1 cellular context compared by ENCODE assay signal in the genomic region with DNA sequence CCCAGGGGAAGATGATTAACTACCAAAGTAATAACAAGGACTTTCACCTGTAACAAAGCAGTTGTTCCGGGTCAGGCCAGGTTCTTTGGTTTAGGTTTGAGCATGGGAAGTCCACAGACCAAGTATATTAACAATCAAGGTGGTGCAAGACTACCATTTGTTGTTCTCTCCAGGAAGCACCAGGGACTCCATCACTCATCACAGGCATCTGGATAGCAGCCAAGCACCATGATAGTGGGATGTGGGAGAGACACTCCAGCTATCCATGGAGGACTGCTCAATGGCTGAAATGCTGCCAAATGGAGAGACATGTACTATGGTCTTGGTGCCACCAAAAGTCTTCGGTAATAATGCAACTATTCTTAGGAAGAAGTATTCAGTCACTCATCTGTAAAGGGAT.
TF ChIP-seq lines count a peak whose summit lies in the region.

No MANE protein-coding gene starts in this region.

TF ChIP-seq in K562, 482 proteins besides CTCF, POLR2A, EP300 and RAD21 (continued from another document):
- TF ChIP-seq, protein P1, sequence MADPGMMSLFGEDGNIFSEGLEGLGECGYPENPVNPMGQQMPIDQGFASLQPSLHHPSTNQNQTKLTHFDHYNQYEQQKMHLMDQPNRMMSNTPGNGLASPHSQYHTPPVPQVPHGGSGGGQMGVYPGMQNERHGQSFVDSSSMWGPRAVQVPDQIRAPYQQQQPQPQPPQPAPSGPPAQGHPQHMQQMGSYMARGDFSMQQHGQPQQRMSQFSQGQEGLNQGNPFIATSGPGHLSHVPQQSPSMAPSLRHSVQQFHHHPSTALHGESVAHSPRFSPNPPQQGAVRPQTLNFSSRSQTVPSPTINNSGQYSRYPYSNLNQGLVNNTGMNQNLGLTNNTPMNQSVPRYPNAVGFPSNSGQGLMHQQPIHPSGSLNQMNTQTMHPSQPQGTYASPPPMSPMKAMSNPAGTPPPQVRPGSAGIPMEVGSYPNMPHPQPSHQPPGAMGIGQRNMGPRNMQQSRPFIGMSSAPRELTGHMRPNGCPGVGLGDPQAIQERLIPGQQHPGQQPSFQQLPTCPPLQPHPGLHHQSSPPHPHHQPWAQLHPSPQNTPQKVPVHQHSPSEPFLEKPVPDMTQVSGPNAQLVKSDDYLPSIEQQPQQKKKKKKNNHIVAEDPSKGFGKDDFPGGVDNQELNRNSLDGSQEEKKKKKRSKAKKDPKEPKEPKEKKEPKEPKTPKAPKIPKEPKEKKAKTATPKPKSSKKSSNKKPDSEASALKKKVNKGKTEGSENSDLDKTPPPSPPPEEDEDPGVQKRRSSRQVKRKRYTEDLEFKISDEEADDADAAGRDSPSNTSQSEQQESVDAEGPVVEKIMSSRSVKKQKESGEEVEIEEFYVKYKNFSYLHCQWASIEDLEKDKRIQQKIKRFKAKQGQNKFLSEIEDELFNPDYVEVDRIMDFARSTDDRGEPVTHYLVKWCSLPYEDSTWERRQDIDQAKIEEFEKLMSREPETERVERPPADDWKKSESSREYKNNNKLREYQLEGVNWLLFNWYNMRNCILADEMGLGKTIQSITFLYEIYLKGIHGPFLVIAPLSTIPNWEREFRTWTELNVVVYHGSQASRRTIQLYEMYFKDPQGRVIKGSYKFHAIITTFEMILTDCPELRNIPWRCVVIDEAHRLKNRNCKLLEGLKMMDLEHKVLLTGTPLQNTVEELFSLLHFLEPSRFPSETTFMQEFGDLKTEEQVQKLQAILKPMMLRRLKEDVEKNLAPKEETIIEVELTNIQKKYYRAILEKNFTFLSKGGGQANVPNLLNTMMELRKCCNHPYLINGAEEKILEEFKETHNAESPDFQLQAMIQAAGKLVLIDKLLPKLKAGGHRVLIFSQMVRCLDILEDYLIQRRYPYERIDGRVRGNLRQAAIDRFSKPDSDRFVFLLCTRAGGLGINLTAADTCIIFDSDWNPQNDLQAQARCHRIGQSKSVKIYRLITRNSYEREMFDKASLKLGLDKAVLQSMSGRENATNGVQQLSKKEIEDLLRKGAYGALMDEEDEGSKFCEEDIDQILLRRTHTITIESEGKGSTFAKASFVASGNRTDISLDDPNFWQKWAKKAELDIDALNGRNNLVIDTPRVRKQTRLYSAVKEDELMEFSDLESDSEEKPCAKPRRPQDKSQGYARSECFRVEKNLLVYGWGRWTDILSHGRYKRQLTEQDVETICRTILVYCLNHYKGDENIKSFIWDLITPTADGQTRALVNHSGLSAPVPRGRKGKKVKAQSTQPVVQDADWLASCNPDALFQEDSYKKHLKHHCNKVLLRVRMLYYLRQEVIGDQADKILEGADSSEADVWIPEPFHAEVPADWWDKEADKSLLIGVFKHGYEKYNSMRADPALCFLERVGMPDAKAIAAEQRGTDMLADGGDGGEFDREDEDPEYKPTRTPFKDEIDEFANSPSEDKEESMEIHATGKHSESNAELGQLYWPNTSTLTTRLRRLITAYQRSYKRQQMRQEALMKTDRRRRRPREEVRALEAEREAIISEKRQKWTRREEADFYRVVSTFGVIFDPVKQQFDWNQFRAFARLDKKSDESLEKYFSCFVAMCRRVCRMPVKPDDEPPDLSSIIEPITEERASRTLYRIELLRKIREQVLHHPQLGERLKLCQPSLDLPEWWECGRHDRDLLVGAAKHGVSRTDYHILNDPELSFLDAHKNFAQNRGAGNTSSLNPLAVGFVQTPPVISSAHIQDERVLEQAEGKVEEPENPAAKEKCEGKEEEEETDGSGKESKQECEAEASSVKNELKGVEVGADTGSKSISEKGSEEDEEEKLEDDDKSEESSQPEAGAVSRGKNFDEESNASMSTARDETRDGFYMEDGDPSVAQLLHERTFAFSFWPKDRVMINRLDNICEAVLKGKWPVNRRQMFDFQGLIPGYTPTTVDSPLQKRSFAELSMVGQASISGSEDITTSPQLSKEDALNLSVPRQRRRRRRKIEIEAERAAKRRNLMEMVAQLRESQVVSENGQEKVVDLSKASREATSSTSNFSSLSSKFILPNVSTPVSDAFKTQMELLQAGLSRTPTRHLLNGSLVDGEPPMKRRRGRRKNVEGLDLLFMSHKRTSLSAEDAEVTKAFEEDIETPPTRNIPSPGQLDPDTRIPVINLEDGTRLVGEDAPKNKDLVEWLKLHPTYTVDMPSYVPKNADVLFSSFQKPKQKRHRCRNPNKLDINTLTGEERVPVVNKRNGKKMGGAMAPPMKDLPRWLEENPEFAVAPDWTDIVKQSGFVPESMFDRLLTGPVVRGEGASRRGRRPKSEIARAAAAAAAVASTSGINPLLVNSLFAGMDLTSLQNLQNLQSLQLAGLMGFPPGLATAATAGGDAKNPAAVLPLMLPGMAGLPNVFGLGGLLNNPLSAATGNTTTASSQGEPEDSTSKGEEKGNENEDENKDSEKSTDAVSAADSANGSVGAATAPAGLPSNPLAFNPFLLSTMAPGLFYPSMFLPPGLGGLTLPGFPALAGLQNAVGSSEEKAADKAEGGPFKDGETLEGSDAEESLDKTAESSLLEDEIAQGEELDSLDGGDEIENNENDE (IDR thresholded peaks at IDR 0.05; ENCODE audit: low read depth, low read length), result no peak
- TF ChIP-seq CTBP1 (IDR thresholded peaks at IDR 0.05; ENCODE audit: borderline replicate concordance) (peak; percentile 73), CEBPB (tag; IDR thresholded peaks at IDR 0.05) (0 out of 2 replicates have a peak, but pooled peaks have one; percentile 12), NFE2 (IDR thresholded peaks at IDR 0.05; ENCODE audit: low read depth) (peak; percentile 54; the same call in 1 of the 2 replicates), ZNF583 (CRISPR knock-in tag; IDR thresholded peaks at IDR 0.05) (no peak), NFIC (IDR thresholded peaks at IDR 0.05) (peak; percentile 96), JUND (IDR thresholded peaks at IDR 0.05; ENCODE audit: borderline replicate concordance, low read depth, low read length) (no peak), JUND (tag; IDR thresholded peaks at IDR 0.05; ENCODE audit: borderline replicate concordance, low read depth, low read length) (peak; percentile 46; the same call in 1 of the 3 replicates), EHMT2 (IDR thresholded peaks at IDR 0.05) (peak; percentile 77), TAF9B (IDR thresholded peaks at IDR 0.05; ENCODE audit: partially characterized antibody) (no peak), ARID1B (IDR thresholded peaks at IDR 0.05) (peak; percentile 45), ZEB2 (IDR thresholded peaks at IDR 0.05) (0 out of 2 replicates have a peak, but pooled peaks have one; percentile 23), MTA3 (IDR thresholded peaks at IDR 0.05; ENCODE audit: borderline replicate concordance) (no peak), ZFP36 (IDR thresholded peaks at IDR 0.05; ENCODE audit: low read depth, low read length, partially characterized antibody) (peak; percentile 21), SMARCA4 (IDR thresholded peaks at IDR 0.05) (peak; percentile 55; the same call in 1 of the 2 replicates), ZC3H4 (CRISPR knock-in tag; IDR thresholded peaks at IDR 0.05; ENCODE audit: borderline replicate concordance) (no peak), MEIS2 (IDR thresholded peaks at IDR 0.05; ENCODE audit: partially characterized antibody) (peak; percentile 96), ETV1 (tag; conservative IDR thresholded peaks at IDR 0.05; ENCODE audit: low read depth) (peak; percentile 73), CBFB (CRISPR knock-in tag; IDR thresholded peaks at IDR 0.05) (no peak)
- TF ChIP-seq, protein P2, sequence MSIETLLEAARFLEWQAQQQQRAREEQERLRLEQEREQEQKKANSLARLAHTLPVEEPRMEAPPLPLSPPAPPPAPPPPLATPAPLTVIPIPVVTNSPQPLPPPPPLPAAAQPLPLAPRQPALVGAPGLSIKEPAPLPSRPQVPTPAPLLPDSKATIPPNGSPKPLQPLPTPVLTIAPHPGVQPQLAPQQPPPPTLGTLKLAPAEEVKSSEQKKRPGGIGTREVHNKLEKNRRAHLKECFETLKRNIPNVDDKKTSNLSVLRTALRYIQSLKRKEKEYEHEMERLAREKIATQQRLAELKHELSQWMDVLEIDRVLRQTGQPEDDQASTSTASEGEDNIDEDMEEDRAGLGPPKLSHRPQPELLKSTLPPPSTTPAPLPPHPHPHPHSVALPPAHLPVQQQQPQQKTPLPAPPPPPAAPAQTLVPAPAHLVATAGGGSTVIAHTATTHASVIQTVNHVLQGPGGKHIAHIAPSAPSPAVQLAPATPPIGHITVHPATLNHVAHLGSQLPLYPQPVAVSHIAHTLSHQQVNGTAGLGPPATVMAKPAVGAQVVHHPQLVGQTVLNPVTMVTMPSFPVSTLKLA (conservative IDR thresholded peaks at IDR 0.05), result 0 out of 4 replicates have a peak, but pooled peaks of 1 of the 2 experiments have one; percentile 18
- TF ChIP-seq, protein P3, sequence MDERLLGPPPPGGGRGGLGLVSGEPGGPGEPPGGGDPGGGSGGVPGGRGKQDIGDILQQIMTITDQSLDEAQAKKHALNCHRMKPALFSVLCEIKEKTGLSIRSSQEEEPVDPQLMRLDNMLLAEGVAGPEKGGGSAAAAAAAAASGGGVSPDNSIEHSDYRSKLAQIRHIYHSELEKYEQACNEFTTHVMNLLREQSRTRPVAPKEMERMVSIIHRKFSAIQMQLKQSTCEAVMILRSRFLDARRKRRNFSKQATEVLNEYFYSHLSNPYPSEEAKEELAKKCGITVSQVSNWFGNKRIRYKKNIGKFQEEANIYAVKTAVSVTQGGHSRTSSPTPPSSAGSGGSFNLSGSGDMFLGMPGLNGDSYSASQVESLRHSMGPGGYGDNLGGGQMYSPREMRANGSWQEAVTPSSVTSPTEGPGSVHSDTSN (CRISPR knock-in tag; IDR thresholded peaks at IDR 0.05; ENCODE audit: low read depth), result no peak
- TF ChIP-seq, protein P3 (tag; conservative IDR thresholded peaks at IDR 0.05; ENCODE audit: low read depth), result peak; percentile 91
- TF ChIP-seq, protein P4, sequence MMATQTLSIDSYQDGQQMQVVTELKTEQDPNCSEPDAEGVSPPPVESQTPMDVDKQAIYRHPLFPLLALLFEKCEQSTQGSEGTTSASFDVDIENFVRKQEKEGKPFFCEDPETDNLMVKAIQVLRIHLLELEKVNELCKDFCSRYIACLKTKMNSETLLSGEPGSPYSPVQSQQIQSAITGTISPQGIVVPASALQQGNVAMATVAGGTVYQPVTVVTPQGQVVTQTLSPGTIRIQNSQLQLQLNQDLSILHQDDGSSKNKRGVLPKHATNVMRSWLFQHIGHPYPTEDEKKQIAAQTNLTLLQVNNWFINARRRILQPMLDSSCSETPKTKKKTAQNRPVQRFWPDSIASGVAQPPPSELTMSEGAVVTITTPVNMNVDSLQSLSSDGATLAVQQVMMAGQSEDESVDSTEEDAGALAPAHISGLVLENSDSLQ (IDR thresholded peaks at IDR 0.05), result peak; percentile 52; the same call in 1 of the 2 replicates
TF ChIP-seq in K562: peak in this region for 19.
